2 cellular contexts compared by ENCODE assay signal in the genomic region with DNA sequence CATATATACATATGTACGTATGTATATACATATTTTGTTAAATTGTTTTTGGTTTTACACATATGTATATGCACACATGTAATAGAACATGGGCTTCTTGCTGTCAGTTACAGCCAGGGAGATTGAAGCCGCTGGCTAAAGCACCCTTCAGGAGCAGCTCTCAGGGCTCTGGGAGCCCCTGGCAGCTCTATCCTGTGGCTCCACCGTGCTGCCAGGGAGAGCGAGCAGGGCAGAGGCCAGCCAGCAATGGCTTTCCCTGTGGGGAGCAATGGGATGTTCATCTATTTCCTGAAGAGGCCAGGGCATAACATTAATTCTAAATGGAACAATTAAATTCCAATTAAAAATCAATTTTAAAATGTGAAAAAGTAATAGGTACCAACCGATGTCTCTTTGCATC.
TF ChIP-seq lines count a peak whose summit lies in the region.

No MANE protein-coding gene starts in this region.

TF ChIP-seq in liver, 16 proteins besides CTCF, POLR2A, EP300 and RAD21 (continued from another document):
- TF ChIP-seq JUND (IDR thresholded peaks at IDR 0.05) (no peak), RXRA (IDR thresholded peaks at IDR 0.05) (no peak), SP1 (IDR thresholded peaks at IDR 0.05) (no peak), ATF3 (IDR thresholded peaks at IDR 0.05) (no peak), HNF4G (IDR thresholded peaks at IDR 0.05) (no peak), NR2F2 (IDR thresholded peaks at IDR 0.05) (no peak), HNF4A (conservative IDR thresholded peaks at IDR 0.05) (no peak), TAF1 (conservative IDR thresholded peaks at IDR 0.05) (no peak), YY1 (IDR thresholded peaks at IDR 0.05) (no peak), FOXA1 (IDR thresholded peaks at IDR 0.05) (no peak)
- TF ChIP-seq, protein P1, sequence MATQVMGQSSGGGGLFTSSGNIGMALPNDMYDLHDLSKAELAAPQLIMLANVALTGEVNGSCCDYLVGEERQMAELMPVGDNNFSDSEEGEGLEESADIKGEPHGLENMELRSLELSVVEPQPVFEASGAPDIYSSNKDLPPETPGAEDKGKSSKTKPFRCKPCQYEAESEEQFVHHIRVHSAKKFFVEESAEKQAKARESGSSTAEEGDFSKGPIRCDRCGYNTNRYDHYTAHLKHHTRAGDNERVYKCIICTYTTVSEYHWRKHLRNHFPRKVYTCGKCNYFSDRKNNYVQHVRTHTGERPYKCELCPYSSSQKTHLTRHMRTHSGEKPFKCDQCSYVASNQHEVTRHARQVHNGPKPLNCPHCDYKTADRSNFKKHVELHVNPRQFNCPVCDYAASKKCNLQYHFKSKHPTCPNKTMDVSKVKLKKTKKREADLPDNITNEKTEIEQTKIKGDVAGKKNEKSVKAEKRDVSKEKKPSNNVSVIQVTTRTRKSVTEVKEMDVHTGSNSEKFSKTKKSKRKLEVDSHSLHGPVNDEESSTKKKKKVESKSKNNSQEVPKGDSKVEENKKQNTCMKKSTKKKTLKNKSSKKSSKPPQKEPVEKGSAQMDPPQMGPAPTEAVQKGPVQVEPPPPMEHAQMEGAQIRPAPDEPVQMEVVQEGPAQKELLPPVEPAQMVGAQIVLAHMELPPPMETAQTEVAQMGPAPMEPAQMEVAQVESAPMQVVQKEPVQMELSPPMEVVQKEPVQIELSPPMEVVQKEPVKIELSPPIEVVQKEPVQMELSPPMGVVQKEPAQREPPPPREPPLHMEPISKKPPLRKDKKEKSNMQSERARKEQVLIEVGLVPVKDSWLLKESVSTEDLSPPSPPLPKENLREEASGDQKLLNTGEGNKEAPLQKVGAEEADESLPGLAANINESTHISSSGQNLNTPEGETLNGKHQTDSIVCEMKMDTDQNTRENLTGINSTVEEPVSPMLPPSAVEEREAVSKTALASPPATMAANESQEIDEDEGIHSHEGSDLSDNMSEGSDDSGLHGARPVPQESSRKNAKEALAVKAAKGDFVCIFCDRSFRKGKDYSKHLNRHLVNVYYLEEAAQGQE (IDR thresholded peaks at IDR 0.05) = no peak
- TF ChIP-seq, protein P2, sequence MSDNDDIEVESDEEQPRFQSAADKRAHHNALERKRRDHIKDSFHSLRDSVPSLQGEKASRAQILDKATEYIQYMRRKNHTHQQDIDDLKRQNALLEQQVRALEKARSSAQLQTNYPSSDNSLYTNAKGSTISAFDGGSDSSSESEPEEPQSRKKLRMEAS (IDR thresholded peaks at IDR 0.05) = no peak

TF ChIP-seq in HepG2, 621 proteins besides CTCF, POLR2A, EP300 and RAD21 (continued from another document):
- TF ChIP-seq, protein P3, sequence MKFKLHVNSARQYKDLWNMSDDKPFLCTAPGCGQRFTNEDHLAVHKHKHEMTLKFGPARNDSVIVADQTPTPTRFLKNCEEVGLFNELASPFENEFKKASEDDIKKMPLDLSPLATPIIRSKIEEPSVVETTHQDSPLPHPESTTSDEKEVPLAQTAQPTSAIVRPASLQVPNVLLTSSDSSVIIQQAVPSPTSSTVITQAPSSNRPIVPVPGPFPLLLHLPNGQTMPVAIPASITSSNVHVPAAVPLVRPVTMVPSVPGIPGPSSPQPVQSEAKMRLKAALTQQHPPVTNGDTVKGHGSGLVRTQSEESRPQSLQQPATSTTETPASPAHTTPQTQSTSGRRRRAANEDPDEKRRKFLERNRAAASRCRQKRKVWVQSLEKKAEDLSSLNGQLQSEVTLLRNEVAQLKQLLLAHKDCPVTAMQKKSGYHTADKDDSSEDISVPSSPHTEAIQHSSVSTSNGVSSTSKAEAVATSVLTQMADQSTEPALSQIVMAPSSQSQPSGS (CRISPR knock-in tag; IDR thresholded peaks at IDR 0.05) = no peak
- TF ChIP-seq, protein P4, sequence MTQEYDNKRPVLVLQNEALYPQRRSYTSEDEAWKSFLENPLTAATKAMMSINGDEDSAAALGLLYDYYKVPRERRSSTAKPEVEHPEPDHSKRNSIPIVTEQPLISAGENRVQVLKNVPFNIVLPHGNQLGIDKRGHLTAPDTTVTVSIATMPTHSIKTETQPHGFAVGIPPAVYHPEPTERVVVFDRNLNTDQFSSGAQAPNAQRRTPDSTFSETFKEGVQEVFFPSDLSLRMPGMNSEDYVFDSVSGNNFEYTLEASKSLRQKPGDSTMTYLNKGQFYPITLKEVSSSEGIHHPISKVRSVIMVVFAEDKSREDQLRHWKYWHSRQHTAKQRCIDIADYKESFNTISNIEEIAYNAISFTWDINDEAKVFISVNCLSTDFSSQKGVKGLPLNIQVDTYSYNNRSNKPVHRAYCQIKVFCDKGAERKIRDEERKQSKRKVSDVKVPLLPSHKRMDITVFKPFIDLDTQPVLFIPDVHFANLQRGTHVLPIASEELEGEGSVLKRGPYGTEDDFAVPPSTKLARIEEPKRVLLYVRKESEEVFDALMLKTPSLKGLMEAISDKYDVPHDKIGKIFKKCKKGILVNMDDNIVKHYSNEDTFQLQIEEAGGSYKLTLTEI (CRISPR knock-in tag; conservative IDR thresholded peaks at IDR 0.05) = no peak
- no peak for TF ChIP-seq HMGXB4 (CRISPR knock-in tag; IDR thresholded peaks at IDR 0.05; ENCODE audit: borderline replicate concordance in 1 of 2, low read depth in 1 of 2)
- no peak for TF ChIP-seq HNF4G (IDR thresholded peaks at IDR 0.05; ENCODE audit: borderline replicate concordance, low read depth, low read length)
- TF ChIP-seq HNF4G (CRISPR knock-in tag; IDR thresholded peaks at IDR 0.05; ENCODE audit: borderline replicate concordance, low read depth) = no peak
- TF ChIP-seq ZMYM3 (CRISPR knock-in tag; IDR thresholded peaks at IDR 0.05) = no peak
- no peak for TF ChIP-seq ZNF263 (CRISPR knock-in tag; IDR thresholded peaks at IDR 0.05)
- TF ChIP-seq BRCA1 (CRISPR knock-in tag; IDR thresholded peaks at IDR 0.05) = no peak
TF ChIP-seq in HepG2: peak in this region for 0.
